In genomic region chr5:130966990-130967389, GRCh38 we compare ENCODE assay signal across 25 cellular contexts.
"Had no signal": no experiment of that assay in that cellular context is flagged by ENCODE, and none has a peak within 500 bp of the region (broad histone marks: within the 10 kb centered on the region; RNA-seq: fewer than 3 reads in every experiment).

No MANE protein-coding gene starts in this region.

- H3K36me3 Mint-ChIP-seq: activated CD4-positive, alpha-beta memory T cell treated with anti-CD3 and anti-CD28 coated beads for 36 hours; mesothelial cell of epicardium; neural progenitor cell; stimulated activated naive B cell treated with anti-CD40 and anti-IgM and Interleukin-4, amounts not matched to agents 10 μg/mL and 1 μg/mL and 100 μg/mL, for 72 hours had no signal

- H3K4me1 ChIP-seq: colonic mucosa, left ventricle myocardium inferior, neural progenitor cell had no signal

- H3K4me3 Mint-ChIP-seq: activated CD4-positive, alpha-beta memory T cell treated with anti-CD3 and anti-CD28 coated beads for 36 hours; activated naive CD4-positive, alpha-beta T cell treated with anti-CD3 and anti-CD28 coated beads for 36 hours; activated T-cell treated with anti-CD3 and anti-CD28 coated beads, Interleukin-2, amount 50 U/mL, for 72 hours; effector memory CD8-positive, alpha-beta T cell; mesothelial cell of epicardium; naive thymus-derived CD8-positive, alpha-beta T cell; neural progenitor cell; stimulated activated naive B cell treated with anti-CD40 and anti-IgM and Interleukin-4, amounts not matched to agents 10 μg/mL and 1 μg/mL and 100 μg/mL, for 72 hours; WTC11 had no signal

- H3K27me3 Mint-ChIP-seq: activated CD4-positive, alpha-beta memory T cell treated with anti-CD3 and anti-CD28 coated beads for 36 hours had no signal

- H3K36me3 ChIP-seq: colonic mucosa, left ventricle myocardium inferior, neural progenitor cell, transverse colon had no signal

- ATAC-seq: activated T-cell treated with anti-CD3 and anti-CD28 coated beads, Interleukin-2, amount 50 U/mL, for 72 hours; effector memory CD8-positive, alpha-beta T cell; esophagus mucosa; naive thymus-derived CD8-positive, alpha-beta T cell; sciatic nerve; stimulated activated naive B cell treated with anti-CD40 and anti-IgM and Interleukin-4, amounts not matched to agents 10 μg/mL and 1 μg/mL and 100 μg/mL, for 72 hours; WTC11 had no signal

- H3K27ac Mint-ChIP-seq: activated CD4-positive, alpha-beta memory T cell treated with anti-CD3 and anti-CD28 coated beads for 36 hours; activated naive CD4-positive, alpha-beta T cell treated with anti-CD3 and anti-CD28 coated beads for 36 hours; effector memory CD8-positive, alpha-beta T cell; mesothelial cell of epicardium; naive thymus-derived CD8-positive, alpha-beta T cell; neural progenitor cell; stimulated activated naive B cell treated with anti-CD40 and anti-IgM and Interleukin-4, amounts not matched to agents 10 μg/mL and 1 μg/mL and 100 μg/mL, for 72 hours; WTC11 had no signal

- DNase-seq: activated CD4-positive, alpha-beta memory T cell treated with anti-CD3 and anti-CD28 coated beads for 36 hours; activated effector memory CD4-positive, alpha-beta T cell treated with Interleukin-2 at 50 U/mL for 16 hours; activated naive CD4-positive, alpha-beta T cell treated with anti-CD3 and anti-CD28 coated beads for 36 hours; activated T-cell treated with anti-CD3 and anti-CD28 coated beads, Interleukin-2, amount 50 U/mL, for 72 hours; amygdala; colonic mucosa; dorsolateral prefrontal cortex; effector memory CD8-positive, alpha-beta T cell; glutamatergic neuron; kidney glomerular epithelial cell; left ventricle myocardium inferior; mammary epithelial cell; naive thymus-derived CD8-positive, alpha-beta T cell; posterior cingulate gyrus; small intestine; stimulated activated CD4-positive, alpha-beta T cell treated with anti-CD3 and anti-CD28 coated beads, Interleukin-15, amount 100 ng/mL, for 24 hours; stimulated activated CD8-positive, alpha-beta memory T cell treated with anti-CD3 and anti-CD28 coated beads, Interleukin-4, amount 100 ng/mL, for 48 hours; stimulated activated naive B cell treated with anti-CD40 and anti-IgM and Interleukin-4, amounts not matched to agents 10 μg/mL and 1 μg/mL and 100 μg/mL, for 72 hours; transverse colon had no signal

- H3K4me1 Mint-ChIP-seq: naive thymus-derived CD8-positive, alpha-beta T cell; neural progenitor cell; stimulated activated naive B cell treated with anti-CD40 and anti-IgM and Interleukin-4, amounts not matched to agents 10 μg/mL and 1 μg/mL and 100 μg/mL, for 72 hours had no signal

- H3K4me3 ChIP-seq: colonic mucosa, dorsolateral prefrontal cortex, hepatocyte, left ventricle myocardium inferior, neural progenitor cell, transverse colon had no signal

- H3K27ac ChIP-seq: colonic mucosa, dorsolateral prefrontal cortex, hepatocyte, left ventricle myocardium inferior, neural progenitor cell, transverse colon had no signal

- H3K9me3 ChIP-seq: colonic mucosa, transverse colon had no signal

- H3K27me3 ChIP-seq: colonic mucosa, dorsolateral prefrontal cortex, hepatocyte, neural progenitor cell, transverse colon had no signal
